Comparison of ENCODE assay signal across 22 cellular contexts in the genomic region with DNA sequence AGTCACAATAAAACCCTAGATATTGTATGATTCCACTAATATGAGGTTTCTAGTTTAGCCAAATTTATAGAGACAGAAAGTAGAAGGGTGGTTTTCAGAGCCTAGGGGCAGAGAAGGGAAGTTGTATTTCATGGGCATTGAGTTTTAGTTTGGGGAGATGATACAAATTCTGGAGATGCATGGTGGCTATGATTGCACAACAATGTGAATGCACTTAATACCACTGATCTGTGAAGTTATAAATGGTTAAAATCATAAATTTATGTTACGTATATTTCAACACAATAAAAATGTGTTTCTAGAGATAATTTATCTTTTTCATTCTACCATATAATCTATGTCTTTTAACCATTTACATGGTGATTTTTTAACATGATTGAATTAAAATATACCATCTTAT.
DNase-seq lines count a peak whose midpoint lies in the region; ATAC-seq, FAIRE-seq and TF ChIP-seq lines count a peak whose summit lies in the region.
"Had no signal": no experiment of that assay in that cellular context is flagged by ENCODE, and none has a peak within 500 bp of the region (broad histone marks: within the 10 kb centered on the region; RNA-seq: fewer than 3 reads in every experiment).

No MANE protein-coding gene starts in this region.

- H2BK5ac ChIP-seq in IMR-90 (ENCODE audit: low read depth, low read length, poor library complexity, severe bottlenecking) = no peak overlapping the region

- H3K4me2 ChIP-seq in HepG2 (ENCODE audit: low read depth, low read length) (no peak overlapping the region), IMR-90 (ENCODE audit: low read depth, low read length) (no peak overlapping the region), K562 (ENCODE audit: insufficient read depth, low read length) (no peak overlapping the region)
- H3K4me2 ChIP-seq: BLaER1 had no signal

- H3K23ac ChIP-seq in IMR-90 (ENCODE audit: low read depth, low read length) = no peak overlapping the region

- TF ChIP-seq POLR2A in HepG2 (IDR thresholded peaks at IDR 0.05; ENCODE audit: insufficient read depth in 1 of 2, low read depth in 2 of 2, low read length in 2 of 2) = no peak
- TF ChIP-seq POLR2A in right lobe of liver (IDR thresholded peaks at IDR 0.05) = no peak
- no peak for TF ChIP-seq POLR2A in IMR-90 (IDR thresholded peaks at IDR 0.05; ENCODE audit: low read depth, low read length)
- TF ChIP-seq POLR2A in K562 (conservative IDR thresholded peaks at IDR 0.05) = no peak

- no peaks in the 10 kb centered on the region for H3K79me1 ChIP-seq in IMR-90 (ENCODE audit: low read depth in 1 of 2, low read length in 2 of 2)

- H2AFZ ChIP-seq in HepG2 (ENCODE audit: low read length) (no peak overlapping the region), IMR-90 (replicated peaks; ENCODE audit: low read length, poor library complexity) (no peak overlapping the region), K562 (ENCODE audit: low read depth, low read length) (no peak overlapping the region)

- no peak overlapping the region for H2BK15ac ChIP-seq in IMR-90 (ENCODE audit: low read depth, low read length)

- DNase-seq in HepG2 (ENCODE audit: low spot score) (no peak), right lobe of liver (no peak), IMR-90 (no peak), SK-N-MC (ENCODE audit: low read depth, low spot score) (peak; percentile 14), K562 (ENCODE audit: extremely low read depth in 1 of 4, low spot score in 3 of 4) (no peak), T-helper 2 cell (no peak), SHP77 treated with DMSO at 0.1 percent for 48 hours (lab: John Stamatoyannopoulos, UW) (no peak)
- DNase-seq: 8988T; ACHN; BE2C; C1 segment of cervical spinal cord; CD4-positive, alpha-beta memory T cell; CD4-positive, CD25-positive, alpha-beta regulatory T cell; CD8-positive, alpha-beta memory T cell; COR-L47; DMS79 treated with DMSO at 0.1 percent for 48 hours; GF-D8 had no signal

- no peak overlapping the region for H2BK120ac ChIP-seq in IMR-90 (ENCODE audit: low read depth, low read length)

- BruUV-seq in HepG2 (replicated peaks; lab: Mats Ljungman, UMichigan) (no TSS peak), IMR-90 (replicated peaks; lab: Mats Ljungman, UMichigan) (no TSS peak), K562 (replicated peaks; lab: Mats Ljungman, UMichigan) (no TSS peak)

- in situ Hi-C loops in HepG2 (cut with HindIII; ENCODE audit: extremely low pct_ligation_motif_present, low pct_unique_long_range_greater_than_20kb) = no loop called here
- in situ Hi-C loops in IMR-90 (cut with MboI; ENCODE audit: low sequenced_read_pairs) = no loop called here
- in situ Hi-C loops in K562 (cut with MboI) = no loop called here

- H3K27ac ChIP-seq in HepG2 (ENCODE audit: extremely low read length, insufficient read depth, low read length) (no peak overlapping the region), right lobe of liver (no peak overlapping the region), IMR-90 (ENCODE audit: insufficient read depth, low read length) (no peak overlapping the region), SK-N-MC (peak overlapping the region; percentile 26; the same call in 1 of the 2 replicates), K562 (ENCODE audit: extremely low read depth, low read depth, low read length) (no peak overlapping the region)
- H3K27ac ChIP-seq: BLaER1 had no signal

- TF ChIP-seq RAD21 in HepG2 (CRISPR knock-in tag; IDR thresholded peaks at IDR 0.05) (no peak), IMR-90 (IDR thresholded peaks at IDR 0.05; ENCODE audit: low read length) (no peak), K562 (CRISPR knock-in tag; conservative IDR thresholded peaks at IDR 0.05 in 1 of 2, IDR thresholded peaks at IDR 0.05 in 1 of 2) (no peak)

- H4K5ac ChIP-seq in IMR-90 (ENCODE audit: low read depth, low read length) = no peak overlapping the region

- dilution Hi-C loops in IMR-90 (cut with HindIII; ENCODE audit: low sequenced_read_pairs, unreplicated experiment) = no loop called here

- POLR2A ChIA-PET in HepG2 (lab: Yijun Ruan, JAX) (no interaction called here), IMR-90 (lab: Charles Lee; ENCODE audit: unreplicated experiment) (no interaction called here), K562 (lab: Yijun Ruan, JAX) (no interaction called here)

- H3K4me1 ChIP-seq in HepG2 (ENCODE audit: insufficient read depth, low read length) (no peaks in the 10 kb centered on the region), right lobe of liver (no peaks in the 10 kb centered on the region), IMR-90 (ENCODE audit: control insufficient read depth, insufficient read depth, low read length) (no peaks in the 10 kb centered on the region), K562 (replicated peaks in 1 of 2; ENCODE audit: control insufficient read depth in 2 of 2, insufficient read depth in 2 of 2, low read length in 2 of 2) (no peaks in the 10 kb centered on the region)
- H3K4me1 ChIP-seq: BE2C had no signal

- H3K9ac ChIP-seq in HepG2 (ENCODE audit: insufficient read depth, low read depth, low read length) (no peak overlapping the region), IMR-90 (ENCODE audit: low read depth, low read length) (no peak overlapping the region), SK-N-MC (ENCODE audit: insufficient read length) (no peak overlapping the region), K562 (ENCODE audit: insufficient read depth in 1 of 2, low read depth in 2 of 2, low read length in 2 of 2) (no peak overlapping the region)
- H3K9ac ChIP-seq: BLaER1 had no signal

- H2AK9ac ChIP-seq in IMR-90 (replicated peaks; ENCODE audit: low read depth, low read length, poor library complexity) = no peak overlapping the region

- no peak overlapping the region for H2BK20ac ChIP-seq in IMR-90 (ENCODE audit: low read depth, low read length)

- no peak overlapping the region for H4K91ac ChIP-seq in IMR-90 (ENCODE audit: insufficient read depth, low read depth, low read length)

- H3K9me3 ChIP-seq in HepG2 (ENCODE audit: low read length) = no peaks in the 10 kb centered on the region
- H3K9me3 ChIP-seq in right lobe of liver = no peaks in the 10 kb centered on the region
- no peaks in the 10 kb centered on the region for H3K9me3 ChIP-seq in IMR-90 (ENCODE audit: control insufficient read depth, insufficient read depth, low read length)
- H3K9me3 ChIP-seq in SK-N-MC (ENCODE audit: low read depth, low read length) = peaks cover 2% of the 10 kb centered on the region; the same call in 1 of the 2 replicates
- H3K9me3 ChIP-seq in K562 (replicated peaks; ENCODE audit: control insufficient read depth, insufficient read depth, low read depth, low read length) = no peaks in the 10 kb centered on the region
- H3K9me3 ChIP-seq: BE2C, BLaER1 had no signal

- no peaks in the 10 kb centered on the region for H3K36me3 ChIP-seq in HepG2 (replicated peaks in 1 of 2; ENCODE audit: control insufficient read depth in 1 of 2, insufficient read depth in 2 of 2, low read length in 2 of 2)
- no peaks in the 10 kb centered on the region for H3K36me3 ChIP-seq in right lobe of liver
- no peaks in the 10 kb centered on the region for H3K36me3 ChIP-seq in IMR-90 (ENCODE audit: control insufficient read depth, insufficient read depth, low read length)
- no peaks in the 10 kb centered on the region for H3K36me3 ChIP-seq in SK-N-MC (ENCODE audit: insufficient read depth, low read length)
- no peaks in the 10 kb centered on the region for H3K36me3 ChIP-seq in K562 (ENCODE audit: control insufficient read depth, insufficient read depth, low read length)
- H3K36me3 ChIP-seq: BE2C, BLaER1 had no signal

- no peak overlapping the region for H3K14ac ChIP-seq in IMR-90 (replicated peaks; ENCODE audit: low read depth, low read length)

- ATAC-seq in HepG2 = no peak
- no peak for ATAC-seq in right lobe of liver
- ATAC-seq in IMR-90 (ENCODE audit: low read depth) = no peak
- ATAC-seq in K562 = no peak
- ATAC-seq in GM19351 (IDR thresholded peaks at IDR 0.05; ENCODE audit: unreplicated experiment) = no peak

- no peak overlapping the region for H3K18ac ChIP-seq in IMR-90 (ENCODE audit: low read depth, low read length)

- no peak overlapping the region for H4K8ac ChIP-seq in IMR-90 (ENCODE audit: low read depth in 2 of 2, low read length in 2 of 2)

- intact Hi-C loops in HepG2 (cut with micrococcal nuclease; ENCODE audit: unreplicated experiment) (no loop called here), right lobe of liver (cut with DNase I) (no loop called here), IMR-90 (cut with micrococcal nuclease) (no loop called here), K562 (cut with micrococcal nuclease) (no loop called here)

- no peak overlapping the region for H3K56ac ChIP-seq in IMR-90 (ENCODE audit: extremely low read depth, insufficient read depth, low read length)

- H3K27me3 ChIP-seq in HepG2 (ENCODE audit: control insufficient read depth in 1 of 2, insufficient read depth in 2 of 2, low read length in 2 of 2) (no peaks in the 10 kb centered on the region), right lobe of liver (no peaks in the 10 kb centered on the region), IMR-90 (ENCODE audit: control insufficient read depth, insufficient read depth, low read length) (no peaks in the 10 kb centered on the region), K562 (ENCODE audit: control insufficient read depth in 2 of 2, insufficient read depth in 2 of 2, low read length in 2 of 2) (no peaks in the 10 kb centered on the region)
- H3K27me3 ChIP-seq: BE2C, BLaER1 had no signal

- H3K9me1 ChIP-seq in IMR-90 (ENCODE audit: insufficient read depth, low read length) (no peaks in the 10 kb centered on the region), K562 (ENCODE audit: control insufficient read depth, insufficient read depth, low read length) (no peaks in the 10 kb centered on the region)

- H3K4ac ChIP-seq in IMR-90 (ENCODE audit: low read depth, low read length) = no peak overlapping the region

- H2AK5ac ChIP-seq in IMR-90 (ENCODE audit: low read depth, low read length) = no peak overlapping the region

- H3K79me2 ChIP-seq in HepG2 (ENCODE audit: insufficient read depth, low read length) (no peaks in the 10 kb centered on the region), K562 (ENCODE audit: control insufficient read depth, insufficient read depth, low read length) (no peaks in the 10 kb centered on the region)

- H4K20me1 ChIP-seq in HepG2 (ENCODE audit: insufficient read depth, low read length) (no peaks in the 10 kb centered on the region), IMR-90 (ENCODE audit: insufficient read depth, low read length) (no peaks in the 10 kb centered on the region), K562 (replicated peaks; ENCODE audit: control insufficient read depth, insufficient read depth, low read length) (no peaks in the 10 kb centered on the region)
- H4K20me1 ChIP-seq: BLaER1 had no signal

- TF ChIP-seq EP300 in HepG2 (IDR thresholded peaks at IDR 0.05; ENCODE audit: low read depth in 2 of 2, low read length in 2 of 2) (no peak), HepG2 (CRISPR knock-in tag; IDR thresholded peaks at IDR 0.05; ENCODE audit: borderline replicate concordance) (no peak), K562 (IDR thresholded peaks at IDR 0.05; ENCODE audit: low read length) (no peak)

- FAIRE-seq in HepG2 (lab: Jason Lieb, UNC) (no peak), K562 (lab: Jason Lieb, UNC) (no peak)
- FAIRE-seq: A204.1, G401.6, GM12891 had no signal

- H3K4me3 ChIP-seq in HepG2 (replicated peaks in 1 of 3; ENCODE audit: insufficient read depth in 1 of 3, low read depth in 2 of 3, low read length in 3 of 3) = no peak overlapping the region
- H3K4me3 ChIP-seq in right lobe of liver = no peak overlapping the region
- H3K4me3 ChIP-seq in IMR-90 (ENCODE audit: insufficient read depth, low read depth, low read length) = no peak overlapping the region
- no peak overlapping the region for H3K4me3 ChIP-seq in SK-N-MC
- no peak overlapping the region for H3K4me3 ChIP-seq in K562
- H3K4me3 ChIP-seq: BLaER1 had no signal

- CTCF ChIA-PET in HepG2 (lab: Yijun Ruan, JAX; ENCODE audit: low intra/inter-chr PET ratio, low total read pairs) (no interaction called here), IMR-90 (lab: Yijun Ruan, JAX) (no interaction called here), K562 (lab: Yijun Ruan, JAX; ENCODE audit: low intra/inter-chr PET ratio) (no interaction called here)

- whole genome bisulfite sequencing in HepG2 (ENCODE audit: low lambda C conversion rate) = 39% methylated on average over 1 of the region's 1 CpG
- 50% methylated on average over 1 of the region's 1 CpG for WGBS in right lobe of liver (ENCODE audit: insufficient coverage, low coverage, low lambda C conversion rate, missing lambda C conversion rate)
- no CpG with 5 or more reads among the region's 1 CpG for WGBS in IMR-90 (ENCODE audit: extremely low coverage in 2 of 2, insufficient read length in 1 of 2), 2 experiments
- 13% methylated on average over 1 of the region's 1 CpG for WGBS in K562 (ENCODE audit: insufficient coverage, low coverage, missing lambda C conversion rate)

- TF ChIP-seq CTCF in HepG2 (CRISPR knock-in tag; IDR thresholded peaks at IDR 0.05) = no peak
- TF ChIP-seq CTCF in right lobe of liver (IDR thresholded peaks at IDR 0.05) = no peak
- no peak for TF ChIP-seq CTCF in IMR-90 (conservative IDR thresholded peaks at IDR 0.05; ENCODE audit: low read depth, low read length)
- TF ChIP-seq CTCF in K562 (IDR thresholded peaks at IDR 0.05 in 2 of 3, conservative IDR thresholded peaks at IDR 0.05 in 1 of 3; ENCODE audit: insufficient read depth in 2 of 3, low read depth in 1 of 3, low read length in 3 of 3) = no peak

Comparison
In these comparisons a context has a peak if more than half of its experiments do, and no peak if none do; other contexts are left out.
1. Of the 241 proteins assayed by ChIP-seq in both HepG2 and K562: peak only in HepG2: none; only in K562: none; in both: CEBPB; in neither: 239; mixed calls (peak in some experiments, not most) for 1.